In genomic region chr4:91256043-91256442, GRCh38 we compare ENCODE assay signal across 1 cellular context.
TF ChIP-seq lines count a peak whose summit lies in the region.

No MANE protein-coding gene starts in this region.

TF ChIP-seq in GM23338, 12 proteins besides CTCF, POLR2A, EP300 and RAD21 (continued from another document):
- TF ChIP-seq, protein P1, sequence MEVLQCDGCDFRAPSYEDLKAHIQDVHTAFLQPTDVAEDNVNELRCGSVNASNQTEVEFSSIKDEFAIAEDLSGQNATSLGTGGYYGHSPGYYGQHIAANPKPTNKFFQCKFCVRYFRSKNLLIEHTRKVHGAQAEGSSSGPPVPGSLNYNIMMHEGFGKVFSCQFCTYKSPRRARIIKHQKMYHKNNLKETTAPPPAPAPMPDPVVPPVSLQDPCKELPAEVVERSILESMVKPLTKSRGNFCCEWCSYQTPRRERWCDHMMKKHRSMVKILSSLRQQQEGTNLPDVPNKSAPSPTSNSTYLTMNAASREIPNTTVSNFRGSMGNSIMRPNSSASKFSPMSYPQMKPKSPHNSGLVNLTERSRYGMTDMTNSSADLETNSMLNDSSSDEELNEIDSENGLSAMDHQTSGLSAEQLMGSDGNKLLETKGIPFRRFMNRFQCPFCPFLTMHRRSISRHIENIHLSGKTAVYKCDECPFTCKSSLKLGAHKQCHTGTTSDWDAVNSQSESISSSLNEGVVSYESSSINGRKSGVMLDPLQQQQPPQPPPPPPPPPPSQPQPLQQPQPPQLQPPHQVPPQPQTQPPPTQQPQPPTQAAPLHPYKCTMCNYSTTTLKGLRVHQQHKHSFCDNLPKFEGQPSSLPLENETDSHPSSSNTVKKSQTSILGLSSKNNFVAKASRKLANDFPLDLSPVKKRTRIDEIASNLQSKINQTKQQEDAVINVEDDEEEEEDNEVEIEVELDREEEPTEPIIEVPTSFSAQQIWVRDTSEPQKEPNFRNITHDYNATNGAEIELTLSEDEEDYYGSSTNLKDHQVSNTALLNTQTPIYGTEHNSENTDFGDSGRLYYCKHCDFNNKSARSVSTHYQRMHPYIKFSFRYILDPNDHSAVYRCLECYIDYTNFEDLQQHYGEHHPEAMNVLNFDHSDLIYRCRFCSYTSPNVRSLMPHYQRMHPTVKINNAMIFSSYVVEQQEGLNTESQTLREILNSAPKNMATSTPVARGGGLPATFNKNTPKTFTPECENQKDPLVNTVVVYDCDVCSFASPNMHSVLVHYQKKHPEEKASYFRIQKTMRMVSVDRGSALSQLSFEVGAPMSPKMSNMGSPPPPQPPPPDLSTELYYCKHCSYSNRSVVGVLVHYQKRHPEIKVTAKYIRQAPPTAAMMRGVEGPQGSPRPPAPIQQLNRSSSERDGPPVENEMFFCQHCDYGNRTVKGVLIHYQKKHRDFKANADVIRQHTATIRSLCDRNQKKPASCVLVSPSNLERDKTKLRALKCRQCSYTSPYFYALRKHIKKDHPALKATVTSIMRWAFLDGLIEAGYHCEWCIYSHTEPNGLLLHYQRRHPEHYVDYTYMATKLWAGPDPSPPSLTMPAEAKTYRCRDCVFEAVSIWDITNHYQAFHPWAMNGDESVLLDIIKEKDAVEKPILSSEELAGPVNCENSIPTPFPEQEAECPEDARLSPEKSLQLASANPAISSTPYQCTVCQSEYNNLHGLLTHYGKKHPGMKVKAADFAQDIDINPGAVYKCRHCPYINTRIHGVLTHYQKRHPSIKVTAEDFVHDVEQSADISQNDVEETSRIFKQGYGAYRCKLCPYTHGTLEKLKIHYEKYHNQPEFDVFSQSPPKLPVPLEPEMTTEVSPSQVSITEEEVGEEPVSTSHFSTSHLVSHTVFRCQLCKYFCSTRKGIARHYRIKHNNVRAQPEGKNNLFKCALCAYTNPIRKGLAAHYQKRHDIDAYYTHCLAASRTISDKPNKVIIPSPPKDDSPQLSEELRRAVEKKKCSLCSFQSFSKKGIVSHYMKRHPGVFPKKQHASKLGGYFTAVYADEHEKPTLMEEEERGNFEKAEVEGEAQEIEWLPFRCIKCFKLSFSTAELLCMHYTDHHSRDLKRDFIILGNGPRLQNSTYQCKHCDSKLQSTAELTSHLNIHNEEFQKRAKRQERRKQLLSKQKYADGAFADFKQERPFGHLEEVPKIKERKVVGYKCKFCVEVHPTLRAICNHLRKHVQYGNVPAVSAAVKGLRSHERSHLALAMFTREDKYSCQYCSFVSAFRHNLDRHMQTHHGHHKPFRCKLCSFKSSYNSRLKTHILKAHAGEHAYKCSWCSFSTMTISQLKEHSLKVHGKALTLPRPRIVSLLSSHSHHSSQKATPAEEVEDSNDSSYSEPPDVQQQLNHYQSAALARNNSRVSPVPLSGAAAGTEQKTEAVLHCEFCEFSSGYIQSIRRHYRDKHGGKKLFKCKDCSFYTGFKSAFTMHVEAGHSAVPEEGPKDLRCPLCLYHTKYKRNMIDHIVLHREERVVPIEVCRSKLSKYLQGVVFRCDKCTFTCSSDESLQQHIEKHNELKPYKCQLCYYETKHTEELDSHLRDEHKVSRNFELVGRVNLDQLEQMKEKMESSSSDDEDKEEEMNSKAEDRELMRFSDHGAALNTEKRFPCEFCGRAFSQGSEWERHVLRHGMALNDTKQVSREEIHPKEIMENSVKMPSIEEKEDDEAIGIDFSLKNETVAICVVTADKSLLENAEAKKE (CRISPR knock-in tag; IDR thresholded peaks at IDR 0.05), result peak; percentile 77
- TF ChIP-seq ZNF114 (CRISPR knock-in tag; IDR thresholded peaks at IDR 0.05), result 0 out of 2 replicates have a peak, but pooled peaks have one; percentile 28
- no peak for TF ChIP-seq REST (IDR thresholded peaks at IDR 0.05; ENCODE audit: unreplicated experiment)
- 0 out of 2 replicates have a peak, but pooled peaks have one; percentile 11 for TF ChIP-seq ZNF331 (CRISPR knock-in tag; IDR thresholded peaks at IDR 0.05; ENCODE audit: low read depth)
- no peak for TF ChIP-seq STAT1 (IDR thresholded peaks at IDR 0.05; ENCODE audit: unreplicated experiment)
- 0 out of 2 replicates have a peak, but pooled peaks have one; percentile 9 for TF ChIP-seq CREB1 (CRISPR knock-in tag; IDR thresholded peaks at IDR 0.05; ENCODE audit: low read depth)
